26 cellular contexts compared by ENCODE assay signal in the genomic region with DNA sequence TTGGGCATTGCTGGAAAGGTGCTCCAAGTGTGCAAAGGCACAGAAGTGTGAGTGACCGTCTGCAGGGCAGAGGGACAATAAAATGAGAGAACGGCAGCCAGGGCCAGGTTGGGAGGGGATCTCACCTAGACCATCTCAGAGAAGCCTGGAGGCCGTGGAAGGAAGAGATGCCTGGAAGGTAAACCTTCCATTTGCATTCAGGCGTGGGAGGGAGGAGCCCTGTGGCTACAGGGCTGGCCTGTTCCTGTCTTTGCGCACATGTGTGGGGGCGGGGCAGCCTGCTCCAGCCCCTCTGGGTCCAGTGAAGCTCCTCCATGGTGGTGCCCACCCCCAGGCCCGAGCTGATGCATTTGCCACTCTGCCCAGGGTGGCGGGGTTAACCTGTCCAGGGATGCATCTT.
"Had no signal": no experiment of that assay in that cellular context is flagged by ENCODE, and none has a peak within 500 bp of the region (broad histone marks: within the 10 kb centered on the region; RNA-seq: fewer than 3 reads in every experiment).

No MANE protein-coding gene starts in this region.

- H3K4me3 Mint-ChIP-seq: immature natural killer cell; mesothelial cell of epicardium; naive B cell; natural killer cell; nephron progenitor cell; neural progenitor cell; stimulated activated memory B cell treated with anti-CD40 and anti-IgM and Interleukin-4, amounts not matched to agents 10 μg/mL and 1 μg/mL and 100 μg/mL, for 72 hours; stimulated activated naive CD8-positive, alpha-beta T cell treated with anti-CD3 and anti-CD28 coated beads, Interleukin-15, amount 100 ng/mL, for 72 hours had no signal

- H3K36me3 Mint-ChIP-seq: immature natural killer cell; mesothelial cell of epicardium; naive B cell; natural killer cell; neural progenitor cell; stimulated activated memory B cell treated with anti-CD40 and anti-IgM and Interleukin-4, amounts not matched to agents 10 μg/mL and 1 μg/mL and 100 μg/mL, for 72 hours had no signal

- H3K79me2 ChIP-seq: parathyroid adenoma had no signal

- H3K9me3 ChIP-seq: left lung, sigmoid colon, spleen, transverse colon, uterus had no signal

- H3K36me3 ChIP-seq: left lung, neural progenitor cell, sigmoid colon, spleen, transverse colon, uterus had no signal

- H3K27me3 Mint-ChIP-seq: stimulated activated memory B cell treated with anti-CD40 and anti-IgM and Interleukin-4, amounts not matched to agents 10 μg/mL and 1 μg/mL and 100 μg/mL, for 72 hours had no signal

- H3K4me2 ChIP-seq: neural progenitor cell had no signal

- H3K27ac Mint-ChIP-seq: immature natural killer cell; mesothelial cell of epicardium; natural killer cell; nephron progenitor cell; progenitor cell of endocrine pancreas; stimulated activated memory B cell treated with anti-CD40 and anti-IgM and Interleukin-4, amounts not matched to agents 10 μg/mL and 1 μg/mL and 100 μg/mL, for 72 hours; stimulated activated naive CD8-positive, alpha-beta T cell treated with anti-CD3 and anti-CD28 coated beads, Interleukin-15, amount 100 ng/mL, for 72 hours had no signal

- H3K4me1 Mint-ChIP-seq: immature natural killer cell; mesothelial cell of epicardium; naive B cell; natural killer cell; stimulated activated memory B cell treated with anti-CD40 and anti-IgM and Interleukin-4, amounts not matched to agents 10 μg/mL and 1 μg/mL and 100 μg/mL, for 72 hours; stimulated activated naive CD8-positive, alpha-beta T cell treated with anti-CD3 and anti-CD28 coated beads, Interleukin-15, amount 100 ng/mL, for 72 hours had no signal

- H2AFZ ChIP-seq: neural progenitor cell, parathyroid adenoma had no signal

- DNase-seq: hippocampal formation; immature natural killer cell; kidney; left colon; left lung; mesendoderm; naive B cell; natural killer cell; nephron progenitor cell; right cardiac atrium; sigmoid colon; small intestine; spleen; stimulated activated CD4-positive, alpha-beta T cell treated with anti-CD3 and anti-CD28 coated beads, Interleukin-4, amount 100 ng/mL, for 24 hours; stimulated activated naive CD4-positive, alpha-beta T cell treated with Interleukin-2 at 50 U/mL for 16 hours; stimulated activated naive CD8-positive, alpha-beta T cell treated with anti-CD3 and anti-CD28 coated beads, Interleukin-15, amount 100 ng/mL, for 72 hours; substantia nigra; transverse colon; uterus had no signal

- H3K27ac ChIP-seq: left lung, neural progenitor cell, parathyroid adenoma, sigmoid colon, spleen, transverse colon, uterus had no signal

- H3K4me3 ChIP-seq: left lung, lung, neural progenitor cell, sigmoid colon, spleen, transverse colon, uterus had no signal

- H3K9me3 Mint-ChIP-seq: immature natural killer cell; mesothelial cell of epicardium; natural killer cell; nephron progenitor cell; neural progenitor cell; stimulated activated memory B cell treated with anti-CD40 and anti-IgM and Interleukin-4, amounts not matched to agents 10 μg/mL and 1 μg/mL and 100 μg/mL, for 72 hours; stimulated activated naive CD8-positive, alpha-beta T cell treated with anti-CD3 and anti-CD28 coated beads, Interleukin-15, amount 100 ng/mL, for 72 hours had no signal

- FAIRE-seq: islet of Langerhans, kidney, small intestine had no signal

- H3K9ac ChIP-seq: neural progenitor cell, parathyroid adenoma had no signal

- H3K27me3 ChIP-seq: neural progenitor cell, transverse colon, uterus had no signal

- H3K4me1 ChIP-seq: left lung, parathyroid adenoma, sigmoid colon, spleen, transverse colon, uterus had no signal
